Comparison of ENCODE assay signal across 27 cellular contexts in the genomic region with DNA sequence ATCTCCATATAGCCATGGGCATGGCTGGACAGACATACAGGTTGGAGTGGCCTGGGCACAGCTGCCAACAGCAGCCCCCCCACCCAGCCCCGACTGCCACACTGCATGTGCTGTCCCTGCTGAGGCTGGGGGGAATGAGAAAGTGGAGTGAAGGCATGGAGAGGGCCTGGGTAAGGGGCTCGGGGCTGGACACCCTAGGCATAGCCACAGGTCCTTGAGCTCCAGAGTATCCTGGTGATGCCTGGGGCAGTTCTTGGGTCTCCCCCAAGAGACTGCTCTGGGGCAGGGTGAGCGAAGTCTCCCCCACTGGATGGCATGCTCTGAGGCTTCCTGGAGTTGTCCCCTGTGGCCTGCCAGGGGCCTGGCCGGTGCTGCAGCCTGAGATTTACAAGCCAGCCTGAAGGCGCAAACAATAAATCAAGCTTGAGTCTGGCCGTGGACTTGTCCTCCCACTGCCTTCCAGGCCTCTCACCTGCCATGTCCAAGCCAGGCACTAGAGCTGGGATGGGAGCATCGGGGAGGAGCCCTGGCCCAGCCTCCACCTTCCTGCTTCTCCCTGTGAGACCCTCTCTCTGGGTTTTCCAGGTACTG. TPM values are rescaled to one million over a fixed set of nuclear protein-coding genes. Genes with fewer than 3 reads are reported as not detected.
A peak's percentile ranks its signal among the peaks of the same experiment; 100 is the strongest.
DNase-seq lines count a peak whose midpoint lies in the region; ATAC-seq and TF ChIP-seq lines count a peak whose summit lies in the region.
"Had no signal": no experiment of that assay in that cellular context is flagged by ENCODE, and none has a peak within 500 bp of the region (broad histone marks: within the 10 kb centered on the region; RNA-seq: fewer than 3 reads in every experiment).

No MANE protein-coding gene starts in this region.

- H3K4me3 ChIP-seq in Panc1 (ENCODE audit: low read depth in 2 of 2, low read length in 2 of 2) = no peak overlapping the region
- H3K4me3 ChIP-seq in GM23338 = no peak overlapping the region
- H3K4me3 ChIP-seq: colonic mucosa, gastroesophageal sphincter, GM12878, lower lobe of right lung, sigmoid colon, SJSA1, thyroid gland had no signal

- H3K4me1 ChIP-seq in Panc1 (ENCODE audit: control insufficient read depth, insufficient read depth, low read length) (peaks cover 29% of the 10 kb centered on the region), GM23338 (ENCODE audit: insufficient read depth) (no peaks in the 10 kb centered on the region)

- H3K79me2 ChIP-seq in GM23338 (replicated peaks; ENCODE audit: insufficient read depth) = no peaks in the 10 kb centered on the region

- peaks cover 3% of the 10 kb centered on the region; the same call in 1 of the 2 replicates for H4K20me1 ChIP-seq in GM23338 (replicated peaks; ENCODE audit: insufficient read depth)

- H3K36me3 Mint-ChIP-seq in nephron progenitor cell (ENCODE audit: low read depth) = no peaks in the 10 kb centered on the region
- H3K36me3 Mint-ChIP-seq in activated CD8-positive, alpha-beta T cell treated with anti-CD3 and anti-CD28 coated beads, Interleukin-2, amount 10 ng/mL, durations not matched to agents 7 days and 5 days (ENCODE audit: low read depth) = no peaks in the 10 kb centered on the region
- H3K36me3 Mint-ChIP-seq in GM23338 (ENCODE audit: low read depth) = no peaks in the 10 kb centered on the region; the same call in 2 of the 3 replicates
- H3K36me3 Mint-ChIP-seq: activated naive CD8-positive, alpha-beta T cell treated with anti-CD3 and anti-CD28 coated beads for 36 hours had no signal

- H3K27ac Mint-ChIP-seq in nephron progenitor cell (no peak overlapping the region), GM23338 (no peak overlapping the region)
- H3K27ac Mint-ChIP-seq in activated CD8-positive, alpha-beta T cell treated with anti-CD3 and anti-CD28 coated beads, Interleukin-2, amount 10 ng/mL, durations not matched to agents 7 days and 5 days = no peak overlapping the region
- H3K27ac Mint-ChIP-seq: activated B cell treated with CpG ODN at 0.5 μM for 24 hours; activated CD4-positive, alpha-beta T cell treated with anti-CD3 and anti-CD28 coated beads, Interleukin-2, amount 10 ng/mL, durations not matched to agents 7 days and 5 days; activated naive CD8-positive, alpha-beta T cell treated with anti-CD3 and anti-CD28 coated beads for 36 hours; activated T-cell treated with anti-CD3 and anti-CD28 coated beads, Interleukin-2, amount 50 U/mL, for 24 hours; naive thymus-derived CD4-positive, alpha-beta T cell had no signal

- peaks cover 43% of the 10 kb centered on the region for H3K4me1 Mint-ChIP-seq in nephron progenitor cell
- no peaks in the 10 kb centered on the region for H3K4me1 Mint-ChIP-seq in activated CD8-positive, alpha-beta T cell treated with anti-CD3 and anti-CD28 coated beads, Interleukin-2, amount 10 ng/mL, durations not matched to agents 7 days and 5 days (ENCODE audit: low read depth)
- H3K4me1 Mint-ChIP-seq in GM23338 = peaks cover 8% of the 10 kb centered on the region; the same call in 2 of the 3 replicates
- H3K4me1 Mint-ChIP-seq: activated B cell treated with CpG ODN at 0.5 μM for 24 hours; activated CD4-positive, alpha-beta T cell treated with anti-CD3 and anti-CD28 coated beads, Interleukin-2, amount 10 ng/mL, durations not matched to agents 7 days and 5 days; activated naive CD8-positive, alpha-beta T cell treated with anti-CD3 and anti-CD28 coated beads for 36 hours had no signal

- peaks cover under 1% of the 10 kb centered on the region; the same call in 1 of the 2 replicates for H3K27me3 ChIP-seq in Panc1 (ENCODE audit: control insufficient read depth, insufficient read depth, low read length)
- H3K27me3 ChIP-seq in GM23338 (ENCODE audit: insufficient read depth) = no peaks in the 10 kb centered on the region
- H3K27me3 ChIP-seq: colonic mucosa, thyroid gland had no signal

- H3K4me3 Mint-ChIP-seq in nephron progenitor cell (no peak overlapping the region), GM23338 (no peak overlapping the region)
- H3K4me3 Mint-ChIP-seq in activated CD8-positive, alpha-beta T cell treated with anti-CD3 and anti-CD28 coated beads, Interleukin-2, amount 10 ng/mL, durations not matched to agents 7 days and 5 days = no peak overlapping the region
- H3K4me3 Mint-ChIP-seq: activated B cell treated with CpG ODN at 0.5 μM for 24 hours; activated CD4-positive, alpha-beta T cell treated with anti-CD3 and anti-CD28 coated beads, Interleukin-2, amount 10 ng/mL, durations not matched to agents 7 days and 5 days; activated naive CD8-positive, alpha-beta T cell treated with anti-CD3 and anti-CD28 coated beads for 36 hours; activated T-cell treated with anti-CD3 and anti-CD28 coated beads, Interleukin-2, amount 50 U/mL, for 24 hours; naive thymus-derived CD4-positive, alpha-beta T cell had no signal

- POLR2A ChIA-PET in Panc1 (lab: Charles Lee) = no interaction called here
- POLR2A ChIA-PET in activated CD8-positive, alpha-beta T cell treated with anti-CD3 and anti-CD28 coated beads, Interleukin-2, amount 10 ng/mL, durations not matched to agents 7 days and 5 days (lab: Charles Lee) = no interaction called here

- H3K4me2 ChIP-seq in GM23338 = no peak overlapping the region

- ATAC-seq in Panc1 (0 out of 2 replicates have a peak, but pooled peaks have one; percentile 11), GM23338 (no peak)
- ATAC-seq in activated CD8-positive, alpha-beta T cell treated with anti-CD3 and anti-CD28 coated beads, Interleukin-2, amount 10 ng/mL, durations not matched to agents 7 days and 5 days = no peak
- ATAC-seq: gastroesophageal sphincter; GM12878; lower lobe of right lung; naive thymus-derived CD4-positive, alpha-beta T cell had no signal

- peak; percentile 43 for DNase-seq in DMS79 (lab: John Stamatoyannopoulos, UW)
- no peak for DNase-seq in DMS79 treated with DMSO at 0.1 percent for 48 hours (lab: John Stamatoyannopoulos, UW)
- peak; percentile 8 for DNase-seq in EH (ENCODE audit: low read depth)
- no peak for DNase-seq in Panc1 (ENCODE audit: low read depth, low spot score)
- peak; percentile 52 for DNase-seq in nephron progenitor cell
- no peak for DNase-seq in SIG-M5 treated with dmso at 0.1 percent for 504 hours (lab: John Stamatoyannopoulos, UW; ENCODE audit: unreplicated experiment)
- DNase-seq in activated CD8-positive, alpha-beta T cell treated with anti-CD3 and anti-CD28 coated beads, Interleukin-2, amount 10 ng/mL, durations not matched to agents 7 days and 5 days = no peak
- no peak for DNase-seq in GM23338 (ENCODE audit: low spot score)
- DNase-seq: activated B cell treated with CpG ODN at 0.5 μM for 24 hours; activated CD4-positive, alpha-beta T cell treated with anti-CD3 and anti-CD28 coated beads, Interleukin-2, amount 10 ng/mL, durations not matched to agents 7 days and 5 days; activated gamma-delta T cell; activated naive CD8-positive, alpha-beta T cell treated with anti-CD3 and anti-CD28 coated beads for 36 hours; activated T-cell treated with anti-CD3 and anti-CD28 coated beads, Interleukin-2, amount 50 U/mL, for 24 hours; colonic mucosa; effector CD8-positive, alpha-beta T cell; HCEC 1CT; naive thymus-derived CD4-positive, alpha-beta T cell; NCI-H1694 treated with DMSO at 0.1 percent for 48 hours; sigmoid colon; stimulated activated CD4-positive, alpha-beta T cell treated with anti-CD3 and anti-CD28 coated beads, Interleukin-12 subunit alpha, Interleukin-12 subunit beta, amount 100 ng/mL, for 4 hours; stimulated activated CD4-positive, alpha-beta T cell treated with anti-CD3 and anti-CD28 coated beads, Interleukin-2, amount 100 ng/mL, for 48 hours; thyroid gland had no signal

- BruUV-seq in Panc1 (replicated peaks; lab: Mats Ljungman, UMichigan) = no TSS peak

- H3K27ac ChIP-seq in Panc1 (ENCODE audit: low read length) (no peak overlapping the region), GM23338 (ENCODE audit: low read depth) (no peak overlapping the region)
- H3K27ac ChIP-seq: 22Rv1, colonic mucosa, gastroesophageal sphincter, lower lobe of right lung, sigmoid colon, SJSA1, thyroid gland had no signal

- no peak for TF ChIP-seq CTCF in Panc1 (IDR thresholded peaks at IDR 0.05)
- TF ChIP-seq CTCF in nephron progenitor cell (IDR thresholded peaks at IDR 0.05) = no peak
- no peak for TF ChIP-seq CTCF in GM23338 (conservative IDR thresholded peaks at IDR 0.05; ENCODE audit: low read depth in 2 of 2)

- in situ Hi-C loops in Panc1 (cut with HindIII; ENCODE audit: low pct_unique_long_range_greater_than_20kb, low sequenced_read_pairs) = no loop called here

- no peaks in the 10 kb centered on the region for H3K9me2 ChIP-seq in GM23338 (ENCODE audit: insufficient read depth)

- H3K27me3 Mint-ChIP-seq in nephron progenitor cell (ENCODE audit: low read depth, poor library complexity) = peaks cover 42% of the 10 kb centered on the region
- peaks cover 4% of the 10 kb centered on the region for H3K27me3 Mint-ChIP-seq in activated CD8-positive, alpha-beta T cell treated with anti-CD3 and anti-CD28 coated beads, Interleukin-2, amount 10 ng/mL, durations not matched to agents 7 days and 5 days (ENCODE audit: low read depth)
- peaks cover 18% of the 10 kb centered on the region for H3K27me3 Mint-ChIP-seq in GM23338 (ENCODE audit: insufficient read depth, low read depth, poor library complexity)
- H3K27me3 Mint-ChIP-seq: activated naive CD8-positive, alpha-beta T cell treated with anti-CD3 and anti-CD28 coated beads for 36 hours had no signal

- intact Hi-C loops in Panc1 (cut with micrococcal nuclease; ENCODE audit: unreplicated experiment) = loop anchor here (5.0 kb wide), 2 partner anchors 133 to 148 kb away; no protein-coding TSS in a partner anchor

- H3K36me3 ChIP-seq in Panc1 (ENCODE audit: control insufficient read depth, insufficient read depth, low read length) = no peaks in the 10 kb centered on the region
- H3K36me3 ChIP-seq in GM23338 (ENCODE audit: insufficient read depth) = no peaks in the 10 kb centered on the region
- H3K36me3 ChIP-seq: colonic mucosa, gastroesophageal sphincter, lower lobe of right lung, sigmoid colon, SJSA1, thyroid gland had no signal

- no peak overlapping the region for H2AFZ ChIP-seq in GM23338

- CTCF ChIA-PET in Panc1 (lab: Charles Lee) = interaction anchor here (1.1 kb wide), 1 partner anchor 132 kb away, joined by 3 read pairs; no protein-coding TSS in a partner anchor
- CTCF ChIA-PET in activated CD8-positive, alpha-beta T cell treated with anti-CD3 and anti-CD28 coated beads, Interleukin-2, amount 10 ng/mL, durations not matched to agents 7 days and 5 days (lab: Charles Lee) = interaction anchor here (0.7 kb wide), 1 partner anchor 132 kb away, joined by 5 read pairs; no protein-coding TSS in a partner anchor

- H3K9me3 ChIP-seq in Panc1 (ENCODE audit: control insufficient read depth, insufficient read depth, low read depth, low read length) = no peaks in the 10 kb centered on the region
- H3K9me3 ChIP-seq: colonic mucosa, lower lobe of right lung, sigmoid colon, SJSA1, thyroid gland had no signal

- H3K9me3 Mint-ChIP-seq in nephron progenitor cell (peaks cover 5% of the 10 kb centered on the region), GM23338 (no peaks in the 10 kb centered on the region; the same call in 2 of the 3 replicates)
- H3K9me3 Mint-ChIP-seq in activated CD8-positive, alpha-beta T cell treated with anti-CD3 and anti-CD28 coated beads, Interleukin-2, amount 10 ng/mL, durations not matched to agents 7 days and 5 days (ENCODE audit: insufficient read depth) = no peaks in the 10 kb centered on the region
- H3K9me3 Mint-ChIP-seq: activated naive CD8-positive, alpha-beta T cell treated with anti-CD3 and anti-CD28 coated beads for 36 hours; activated T-cell treated with anti-CD3 and anti-CD28 coated beads, Interleukin-2, amount 50 U/mL, for 24 hours had no signal

- no peaks in the 10 kb centered on the region for H3F3A ChIP-seq in GM23338 (replicated peaks; ENCODE audit: low read depth)

RNA-seq across cellular contexts. Expression of gene FOXO6, which starts 53.6 kb away (rescaled TPM):
- total RNA-seq in Panc1 (2021; ENCODE audit: unreplicated experiment) = 2.5 TPM
- polyA plus RNA-seq in Panc1 (2012; ENCODE audit: insufficient read length) = 4.4 TPM
- total RNA-seq in activated CD8-positive, alpha-beta T cell treated with anti-CD3 and anti-CD28 coated beads, Interleukin-2, amount 10 ng/mL, durations not matched to agents 7 days and 5 days = under 1 TPM; 0.24 to 0.31 TPM
- 4.2 and 4.5 TPM in 2 replicates for total RNA-seq in GM23338 (2014; rRNA removed; shearing (Covaris generic))
- polyA plus RNA-seq in GM23338 (2016; fragmentation: Nextera tagmentation; extraction: Ambion mirVana) = 0.66 and 0.68 TPM in 2 replicates
- total RNA-seq: activated CD4-positive, alpha-beta T cell treated with anti-CD3 and anti-CD28 coated beads, Interleukin-2, amount 10 ng/mL, durations not matched to agents 7 days and 5 days; GM12878 had no signal
- polyA plus RNA-seq: naive thymus-derived CD4-positive, alpha-beta T cell had no signal

Comparison
In these comparisons a context has a peak if more than half of its experiments do, and no peak if none do; other contexts are left out.
1. DNase-seq: peak in DMS79 (single experiment), EH (single experiment) and nephron progenitor cell (single experiment); none in DMS79 treated with DMSO at 0.1 percent for 48 hours (single experiment), Panc1 (single experiment), SIG-M5 treated with dmso at 0.1 percent for 504 hours (single experiment), activated CD8-positive, alpha-beta T cell treated with anti-CD3 and anti-CD28 coated beads, Interleukin-2, amount 10 ng/mL, durations not matched to agents 7 days and 5 days (single experiment) and GM23338 (single experiment).